Comparison of ENCODE assay signal across 1 cellular context in genomic region chr9:125272697-125273096, GRCh38.
TF ChIP-seq lines count a peak whose summit lies in the region.

No MANE protein-coding gene starts in this region.

TF ChIP-seq in SK-N-SH, 30 proteins besides CTCF, POLR2A, EP300 and RAD21 (continued from another document):
- TF ChIP-seq ZBTB33 (IDR thresholded peaks at IDR 0.05; ENCODE audit: borderline replicate concordance, low read depth): no peak
- TF ChIP-seq RXRA (IDR thresholded peaks at IDR 0.05; ENCODE audit: borderline replicate concordance, low read depth): no peak
- TF ChIP-seq, protein P1, sequence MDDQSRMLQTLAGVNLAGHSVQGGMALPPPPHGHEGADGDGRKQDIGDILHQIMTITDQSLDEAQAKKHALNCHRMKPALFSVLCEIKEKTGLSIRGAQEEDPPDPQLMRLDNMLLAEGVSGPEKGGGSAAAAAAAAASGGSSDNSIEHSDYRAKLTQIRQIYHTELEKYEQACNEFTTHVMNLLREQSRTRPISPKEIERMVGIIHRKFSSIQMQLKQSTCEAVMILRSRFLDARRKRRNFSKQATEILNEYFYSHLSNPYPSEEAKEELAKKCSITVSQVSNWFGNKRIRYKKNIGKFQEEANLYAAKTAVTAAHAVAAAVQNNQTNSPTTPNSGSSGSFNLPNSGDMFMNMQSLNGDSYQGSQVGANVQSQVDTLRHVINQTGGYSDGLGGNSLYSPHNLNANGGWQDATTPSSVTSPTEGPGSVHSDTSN (IDR thresholded peaks at IDR 0.05): no peak
- no peak for TF ChIP-seq SMC3 (IDR thresholded peaks at IDR 0.05; ENCODE audit: low read depth, low read length)
- TF ChIP-seq NFIC (IDR thresholded peaks at IDR 0.05; ENCODE audit: borderline replicate concordance): no peak
- TF ChIP-seq JUND (IDR thresholded peaks at IDR 0.05): no peak
- TF ChIP-seq RCOR1 (IDR thresholded peaks at IDR 0.05; ENCODE audit: low read length): no peak
- no peak for TF ChIP-seq GABPA (IDR thresholded peaks at IDR 0.05; ENCODE audit: low read depth)
- no peak for TF ChIP-seq MXI1 (IDR thresholded peaks at IDR 0.05; ENCODE audit: low read depth, low read length)
- TF ChIP-seq TAF1 (IDR thresholded peaks at IDR 0.05; ENCODE audit: borderline replicate concordance, low read depth, low read length): no peak
- TF ChIP-seq CHD2 (IDR thresholded peaks at IDR 0.05; ENCODE audit: low read length, partially characterized antibody): no peak
- TF ChIP-seq, protein P2, sequence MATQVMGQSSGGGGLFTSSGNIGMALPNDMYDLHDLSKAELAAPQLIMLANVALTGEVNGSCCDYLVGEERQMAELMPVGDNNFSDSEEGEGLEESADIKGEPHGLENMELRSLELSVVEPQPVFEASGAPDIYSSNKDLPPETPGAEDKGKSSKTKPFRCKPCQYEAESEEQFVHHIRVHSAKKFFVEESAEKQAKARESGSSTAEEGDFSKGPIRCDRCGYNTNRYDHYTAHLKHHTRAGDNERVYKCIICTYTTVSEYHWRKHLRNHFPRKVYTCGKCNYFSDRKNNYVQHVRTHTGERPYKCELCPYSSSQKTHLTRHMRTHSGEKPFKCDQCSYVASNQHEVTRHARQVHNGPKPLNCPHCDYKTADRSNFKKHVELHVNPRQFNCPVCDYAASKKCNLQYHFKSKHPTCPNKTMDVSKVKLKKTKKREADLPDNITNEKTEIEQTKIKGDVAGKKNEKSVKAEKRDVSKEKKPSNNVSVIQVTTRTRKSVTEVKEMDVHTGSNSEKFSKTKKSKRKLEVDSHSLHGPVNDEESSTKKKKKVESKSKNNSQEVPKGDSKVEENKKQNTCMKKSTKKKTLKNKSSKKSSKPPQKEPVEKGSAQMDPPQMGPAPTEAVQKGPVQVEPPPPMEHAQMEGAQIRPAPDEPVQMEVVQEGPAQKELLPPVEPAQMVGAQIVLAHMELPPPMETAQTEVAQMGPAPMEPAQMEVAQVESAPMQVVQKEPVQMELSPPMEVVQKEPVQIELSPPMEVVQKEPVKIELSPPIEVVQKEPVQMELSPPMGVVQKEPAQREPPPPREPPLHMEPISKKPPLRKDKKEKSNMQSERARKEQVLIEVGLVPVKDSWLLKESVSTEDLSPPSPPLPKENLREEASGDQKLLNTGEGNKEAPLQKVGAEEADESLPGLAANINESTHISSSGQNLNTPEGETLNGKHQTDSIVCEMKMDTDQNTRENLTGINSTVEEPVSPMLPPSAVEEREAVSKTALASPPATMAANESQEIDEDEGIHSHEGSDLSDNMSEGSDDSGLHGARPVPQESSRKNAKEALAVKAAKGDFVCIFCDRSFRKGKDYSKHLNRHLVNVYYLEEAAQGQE (IDR thresholded peaks at IDR 0.05; ENCODE audit: low read depth, low read length): no peak
- TF ChIP-seq RFX5 (IDR thresholded peaks at IDR 0.05; ENCODE audit: low read length): no peak
- no peak for TF ChIP-seq MEF2A (IDR thresholded peaks at IDR 0.05; ENCODE audit: borderline replicate concordance, low read depth)
